Comparison of ENCODE assay signal across 8 cellular contexts in genomic region chr21:28884481-28884880, GRCh38.
A peak's percentile ranks its signal among the peaks of the same experiment; 100 is the strongest.
DNase-seq lines count a peak whose midpoint lies in the region; ATAC-seq lines count a peak whose summit lies in the region.

No MANE protein-coding gene starts in this region.

- peak overlapping the region; percentile 87 for H3K4me2 ChIP-seq in Karpas-422 (ENCODE audit: low read depth, low read length, poor library complexity, severe bottlenecking)

- H3K36me3 Mint-ChIP-seq in activated naive CD4-positive, alpha-beta T cell treated with anti-CD3 and anti-CD28 coated beads, Interleukin-2, amount 50 U/mL, for 24 hours, result peaks cover 13% of the 10 kb centered on the region
- peaks cover 14% of the 10 kb centered on the region for H3K36me3 Mint-ChIP-seq in activated naive CD8-positive, alpha-beta T cell treated with anti-CD3 and anti-CD28 coated beads for 36 hours
- peaks cover 13% of the 10 kb centered on the region for H3K36me3 Mint-ChIP-seq in stimulated activated memory B cell treated with anti-CD40 and anti-IgM and Interleukin-4, amounts not matched to agents 10 μg/mL and 1 μg/mL and 100 μg/mL, for 72 hours

- H3K27me3 ChIP-seq in Karpas-422 (ENCODE audit: low read length) (no peaks in the 10 kb centered on the region), iPS-20b (ENCODE audit: insufficient read depth, low read length) (no peaks in the 10 kb centered on the region)

- H3K4me3 Mint-ChIP-seq in activated naive CD4-positive, alpha-beta T cell treated with anti-CD3 and anti-CD28 coated beads, Interleukin-2, amount 50 U/mL, for 24 hours, result peak overlapping the region; percentile 96
- peak overlapping the region; percentile 93 for H3K4me3 Mint-ChIP-seq in activated naive CD8-positive, alpha-beta T cell treated with anti-CD3 and anti-CD28 coated beads for 36 hours
- peak overlapping the region; percentile 87 for H3K4me3 Mint-ChIP-seq in stimulated activated memory B cell treated with anti-CD40 and anti-IgM and Interleukin-4, amounts not matched to agents 10 μg/mL and 1 μg/mL and 100 μg/mL, for 72 hours

- H3K4me1 ChIP-seq in Karpas-422 (ENCODE audit: low read length) (peaks cover 19% of the 10 kb centered on the region), iPS-20b (ENCODE audit: insufficient read depth, low read length) (peaks cover 7% of the 10 kb centered on the region; the same call in 1 of the 2 replicates)

- peaks cover 21% of the 10 kb centered on the region for H3K4me1 Mint-ChIP-seq in activated naive CD4-positive, alpha-beta T cell treated with anti-CD3 and anti-CD28 coated beads, Interleukin-2, amount 50 U/mL, for 24 hours
- H3K4me1 Mint-ChIP-seq in activated naive CD8-positive, alpha-beta T cell treated with anti-CD3 and anti-CD28 coated beads for 36 hours, result peaks cover 12% of the 10 kb centered on the region
- peaks cover 9% of the 10 kb centered on the region for H3K4me1 Mint-ChIP-seq in stimulated activated memory B cell treated with anti-CD40 and anti-IgM and Interleukin-4, amounts not matched to agents 10 μg/mL and 1 μg/mL and 100 μg/mL, for 72 hours

- H3K9me3 ChIP-seq in Karpas-422 (ENCODE audit: low read length) (no peaks in the 10 kb centered on the region), iPS-20b (ENCODE audit: insufficient read depth, low read depth, low read length) (no peaks in the 10 kb centered on the region)

- no peak for ATAC-seq in stimulated activated memory B cell treated with anti-CD40 and anti-IgM and Interleukin-4, amounts not matched to agents 10 μg/mL and 1 μg/mL and 100 μg/mL, for 72 hours

- H3K27ac Mint-ChIP-seq in activated naive CD4-positive, alpha-beta T cell treated with anti-CD3 and anti-CD28 coated beads, Interleukin-2, amount 50 U/mL, for 24 hours, result peak overlapping the region; percentile 100
- peak overlapping the region; percentile 99 for H3K27ac Mint-ChIP-seq in activated naive CD8-positive, alpha-beta T cell treated with anti-CD3 and anti-CD28 coated beads for 36 hours
- peak overlapping the region; percentile 90 for H3K27ac Mint-ChIP-seq in stimulated activated memory B cell treated with anti-CD40 and anti-IgM and Interleukin-4, amounts not matched to agents 10 μg/mL and 1 μg/mL and 100 μg/mL, for 72 hours

- H3K9me3 Mint-ChIP-seq in activated naive CD4-positive, alpha-beta T cell treated with anti-CD3 and anti-CD28 coated beads, Interleukin-2, amount 50 U/mL, for 24 hours, result no peaks in the 10 kb centered on the region
- H3K9me3 Mint-ChIP-seq in activated naive CD8-positive, alpha-beta T cell treated with anti-CD3 and anti-CD28 coated beads for 36 hours, result no peaks in the 10 kb centered on the region
- H3K9me3 Mint-ChIP-seq in stimulated activated memory B cell treated with anti-CD40 and anti-IgM and Interleukin-4, amounts not matched to agents 10 μg/mL and 1 μg/mL and 100 μg/mL, for 72 hours, result no peaks in the 10 kb centered on the region

- H3K36me3 ChIP-seq in Karpas-422 (ENCODE audit: insufficient read depth, low read length), result peaks cover 12% of the 10 kb centered on the region
- H3K36me3 ChIP-seq in iPS-20b (ENCODE audit: insufficient read depth, low read depth, low read length), result peaks cover 25% of the 10 kb centered on the region

- H3K27ac ChIP-seq in Karpas-422 (ENCODE audit: low read length), result peak overlapping the region; percentile 83
- H3K27ac ChIP-seq in iPS-20b (ENCODE audit: low read length), result no peak overlapping the region

- H3K9me2 ChIP-seq in Karpas-422 (replicated peaks; ENCODE audit: insufficient read depth, low read length), result no peaks in the 10 kb centered on the region

- no peaks in the 10 kb centered on the region for H3K79me2 ChIP-seq in Karpas-422 (ENCODE audit: low read length)

- H2AFZ ChIP-seq in Karpas-422 (ENCODE audit: low read length), result peak overlapping the region; percentile 87

- no peak for DNase-seq in activated naive CD4-positive, alpha-beta T cell treated with Interleukin-2 at 50 U/mL for 16 hours
- peak; percentile 80 for DNase-seq in Karpas-422
- no peak for DNase-seq in activated naive CD8-positive, alpha-beta T cell treated with anti-CD3 and anti-CD28 coated beads for 36 hours
- no peak for DNase-seq in activated gamma-delta T cell treated with Interleukin-2 at 50 U/mL for 16 hours
- no peak for DNase-seq in OCI-M2 (lab: John Stamatoyannopoulos, UW; ENCODE audit: unreplicated experiment)

- H3K9ac ChIP-seq in Karpas-422 (ENCODE audit: low read length), result peak overlapping the region; percentile 70
- peak overlapping the region; percentile 85; the same call in 1 of the 2 replicates for H3K9ac ChIP-seq in iPS-20b (ENCODE audit: low read depth, low read length)

- H4K20me1 ChIP-seq in Karpas-422 (ENCODE audit: insufficient read depth, low read depth, low read length), result no peaks in the 10 kb centered on the region

- no peaks in the 10 kb centered on the region for H3K27me3 Mint-ChIP-seq in activated naive CD4-positive, alpha-beta T cell treated with anti-CD3 and anti-CD28 coated beads, Interleukin-2, amount 50 U/mL, for 24 hours
- peaks cover 4% of the 10 kb centered on the region for H3K27me3 Mint-ChIP-seq in activated naive CD8-positive, alpha-beta T cell treated with anti-CD3 and anti-CD28 coated beads for 36 hours
- peaks cover 6% of the 10 kb centered on the region for H3K27me3 Mint-ChIP-seq in stimulated activated memory B cell treated with anti-CD40 and anti-IgM and Interleukin-4, amounts not matched to agents 10 μg/mL and 1 μg/mL and 100 μg/mL, for 72 hours

- H3K4me3 ChIP-seq in Karpas-422 (ENCODE audit: low read length) (peak overlapping the region; percentile 62), iPS-20b (ENCODE audit: low read length) (peak overlapping the region; percentile 83)
